ENCODE assay signal across 23 cellular contexts in the genomic region with DNA sequence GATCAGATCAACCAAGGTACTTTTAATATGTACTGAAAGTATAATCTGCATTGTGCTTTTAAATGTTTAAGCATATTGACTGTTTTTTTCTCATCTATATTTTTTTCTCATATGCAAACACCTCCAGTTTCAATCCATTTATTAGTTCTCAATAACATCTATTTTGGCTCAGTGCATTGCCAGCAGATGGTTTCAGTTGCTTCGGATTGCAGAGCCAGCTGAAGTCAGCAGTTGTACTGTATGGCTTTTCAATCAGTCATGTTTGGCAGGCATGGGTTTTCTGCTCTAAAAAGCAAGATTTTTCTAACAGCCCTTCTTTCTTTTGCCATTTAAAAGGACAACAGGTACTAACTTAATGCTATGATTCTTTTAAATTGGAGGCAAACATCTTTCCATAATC.
"Had no signal": no experiment of that assay in that cellular context is flagged by ENCODE, and none has a peak within 500 bp of the region (broad histone marks: within the 10 kb centered on the region; RNA-seq: fewer than 3 reads in every experiment).

No MANE protein-coding gene starts in this region.

- H2AFZ ChIP-seq: hepatocyte had no signal

- DNase-seq: activated B cell treated with CpG ODN at 0.5 μM for 24 hours; activated CD4-positive, alpha-beta T cell treated with anti-CD3 and anti-CD28 coated beads for 36 hours; activated CD4-positive, alpha-beta T cell treated with anti-CD3 and anti-CD28 coated beads, Interleukin-2, amount 50 U/mL, for 4 hours; activated CD8-positive, alpha-beta memory T cell treated with anti-CD3 and anti-CD28 coated beads for 24 hours; activated CD8-positive, alpha-beta memory T cell treated with anti-CD3 and anti-CD28 coated beads, Interleukin-2, amount 50 U/mL, for 48 hours; activated naive CD4-positive, alpha-beta T cell; activated T-cell treated with anti-CD3 and anti-CD28 coated beads, Interleukin-2, amount 50 U/mL, for 4 hours; adrenal gland; effector memory CD4-positive, alpha-beta T cell; glutamatergic neuron; immature natural killer cell; kidney glomerular epithelial cell; left lung; ovary; psoas muscle; spleen; stimulated activated CD4-positive, alpha-beta T cell treated with anti-CD3 and anti-CD28 coated beads, Interleukin-4, amount 100 ng/mL, for 1 hour; stimulated activated naive CD4-positive, alpha-beta T cell treated with Interleukin-2 at 50 U/mL for 16 hours; T1000; upper lobe of left lung had no signal

- H3K4me3 ChIP-seq: adrenal gland, breast epithelium, hepatocyte, left lung, ovary, psoas muscle, right atrium auricular region, spleen, upper lobe of left lung had no signal

- H3K36me3 ChIP-seq: adrenal gland, breast epithelium, left lung, ovary, spleen had no signal

- H3K4me2 ChIP-seq: hepatocyte had no signal

- H3K9me3 ChIP-seq: adrenal gland, breast epithelium, left lung, ovary, psoas muscle, right atrium auricular region, upper lobe of left lung had no signal

- H3K27me3 ChIP-seq: adrenal gland, breast epithelium, hepatocyte, left lung, ovary, right atrium auricular region, spleen, upper lobe of left lung had no signal

- H3K4me1 ChIP-seq: adrenal gland, breast epithelium, left lung, psoas muscle, right atrium auricular region, spleen, upper lobe of left lung had no signal

- H3K79me2 ChIP-seq: hepatocyte had no signal

- H3K27ac ChIP-seq: adrenal gland, breast epithelium, hepatocyte, left lung, ovary, psoas muscle, right atrium auricular region, spleen, upper lobe of left lung had no signal

- ATAC-seq: activated CD4-positive, alpha-beta T cell treated with anti-CD3 and anti-CD28 coated beads for 36 hours; activated T-cell treated with anti-CD3 and anti-CD28 coated beads, Interleukin-2, amount 50 U/mL, for 4 hours; left lung; psoas muscle had no signal
